In the genomic region with DNA sequence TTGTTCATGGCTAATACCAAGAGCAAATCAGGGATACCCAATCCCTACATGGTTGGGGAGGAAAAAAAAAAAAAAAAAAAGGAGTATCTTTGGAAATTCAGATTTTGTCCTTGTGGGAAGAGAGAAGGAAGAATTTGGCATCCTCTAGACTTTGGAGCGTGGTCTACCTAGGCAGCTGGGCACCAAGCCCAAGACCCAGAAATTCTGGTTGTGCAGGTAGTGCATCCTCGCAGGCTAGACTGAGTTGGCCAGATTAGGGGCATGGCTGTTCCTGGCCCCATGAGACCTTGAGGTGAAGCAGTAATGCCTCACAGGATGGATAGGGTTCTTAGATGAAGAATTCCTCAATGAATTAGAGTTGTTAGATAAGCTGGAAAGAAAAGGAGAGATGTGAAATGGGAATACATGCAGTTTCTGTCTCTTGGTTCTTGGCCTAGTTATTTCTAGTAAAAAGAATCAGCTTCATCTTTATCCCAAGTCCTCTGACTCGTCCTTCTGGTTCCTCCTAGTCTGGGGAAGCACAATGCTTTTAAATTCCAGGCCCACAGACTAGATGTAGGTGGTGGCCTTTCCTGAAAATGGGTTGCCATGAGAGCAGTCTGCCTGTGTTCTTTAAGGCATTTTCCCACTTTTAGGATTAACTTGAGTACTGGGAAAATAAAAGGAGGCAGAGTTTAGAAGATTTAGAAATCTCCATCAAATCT, we compare ENCODE assay signal across 19 cellular contexts.
"Had no signal": no experiment of that assay in that cellular context is flagged by ENCODE, and none has a peak within 500 bp of the region (broad histone marks: within the 10 kb centered on the region; RNA-seq: fewer than 3 reads in every experiment).

No MANE protein-coding gene starts in this region.

- H3K4me2 ChIP-seq: hepatocyte had no signal

- H3K4me3 ChIP-seq: hepatocyte, left lung, right atrium auricular region, upper lobe of right lung had no signal

- H3K4me1 Mint-ChIP-seq: activated CD4-positive, alpha-beta T cell treated with anti-CD3 and anti-CD28 coated beads, Interleukin-2, amount 10 ng/mL, durations not matched to agents 24 days and 14 days; activated naive CD8-positive, alpha-beta T cell treated with anti-CD3 and anti-CD28 coated beads, Interleukin-2, amount 10 ng/mL, durations not matched to agents 7 days and 5 days had no signal

- H3K27ac ChIP-seq: epithelial cell of prostate, hepatocyte, left lung, right atrium auricular region, upper lobe of right lung had no signal

- ATAC-seq: effector memory CD8-positive, alpha-beta T cell; naive thymus-derived CD8-positive, alpha-beta T cell; upper lobe of right lung had no signal

- H3K27me3 ChIP-seq: hepatocyte, left lung, right atrium auricular region, upper lobe of right lung had no signal

- H3K27ac Mint-ChIP-seq: activated CD4-positive, alpha-beta T cell treated with anti-CD3 and anti-CD28 coated beads, Interleukin-2, amount 10 ng/mL, durations not matched to agents 24 days and 14 days; activated naive CD8-positive, alpha-beta T cell treated with anti-CD3 and anti-CD28 coated beads, Interleukin-2, amount 10 ng/mL, durations not matched to agents 7 days and 5 days; activated T-helper 1 cell treated with anti-CD3 and anti-CD28 coated beads, Interleukin-12 subunit alpha, Interleukin-12 subunit beta, Interleukin-2, Interleukin-4 antibody, amounts not matched to agents 30 ng/mL and 10 ng/mL and 1 ng/mL, durations not matched to agents 14 hours and 24 hours and 36 hours; effector memory CD8-positive, alpha-beta T cell; naive thymus-derived CD8-positive, alpha-beta T cell; T-helper 2 cell treated with Interferon-gamma antibody and Interleukin-4, amounts not matched to agents 5 μg/mL and 100 μg/mL, for 36 hours had no signal

- H3K36me3 Mint-ChIP-seq: activated naive CD8-positive, alpha-beta T cell treated with anti-CD3 and anti-CD28 coated beads, Interleukin-2, amount 10 ng/mL, durations not matched to agents 7 days and 5 days; naive thymus-derived CD8-positive, alpha-beta T cell had no signal

- DNase-seq: activated CD4-positive, alpha-beta T cell treated with anti-CD3 and anti-CD28 coated beads, Interleukin-2, amount 10 ng/mL, durations not matched to agents 24 days and 14 days; activated CD4-positive, CD25-positive, alpha-beta regulatory T cell; activated naive CD8-positive, alpha-beta T cell treated with anti-CD3 and anti-CD28 coated beads, Interleukin-2, amount 10 ng/mL, durations not matched to agents 7 days and 5 days; dermis blood vessel endothelial cell; effector memory CD8-positive, alpha-beta T cell; left lung; mesenchymal stem cell; naive thymus-derived CD8-positive, alpha-beta T cell; small intestine; stimulated activated CD4-positive, alpha-beta T cell treated with anti-CD3 and anti-CD28 coated beads, Interleukin-4, amount 100 ng/mL, for 4 hours; stimulated activated CD8-positive, alpha-beta memory T cell treated with anti-CD3 and anti-CD28 coated beads, Interleukin-4, amount 100 ng/mL, for 48 hours; stimulated activated naive CD4-positive, alpha-beta T cell treated with Interleukin-2 at 50 U/mL for 16 hours; SW 1271; upper lobe of right lung had no signal

- H3K4me3 Mint-ChIP-seq: activated CD4-positive, alpha-beta T cell treated with anti-CD3 and anti-CD28 coated beads, Interleukin-2, amount 10 ng/mL, durations not matched to agents 24 days and 14 days; activated naive CD8-positive, alpha-beta T cell treated with anti-CD3 and anti-CD28 coated beads, Interleukin-2, amount 10 ng/mL, durations not matched to agents 7 days and 5 days; activated T-helper 1 cell treated with anti-CD3 and anti-CD28 coated beads, Interleukin-12 subunit alpha, Interleukin-12 subunit beta, Interleukin-2, Interleukin-4 antibody, amounts not matched to agents 30 ng/mL and 10 ng/mL and 1 ng/mL, durations not matched to agents 14 hours and 24 hours and 36 hours; effector memory CD8-positive, alpha-beta T cell; naive thymus-derived CD8-positive, alpha-beta T cell; T-helper 2 cell treated with Interferon-gamma antibody and Interleukin-4, amounts not matched to agents 5 μg/mL and 100 μg/mL, for 36 hours had no signal

- H3K36me3 ChIP-seq: right atrium auricular region had no signal

- H3K9me3 ChIP-seq: left lung, right atrium auricular region, upper lobe of right lung had no signal

- H3K9me3 Mint-ChIP-seq: activated CD4-positive, alpha-beta T cell treated with anti-CD3 and anti-CD28 coated beads, Interleukin-2, amount 10 ng/mL, durations not matched to agents 24 days and 14 days; activated naive CD8-positive, alpha-beta T cell treated with anti-CD3 and anti-CD28 coated beads, Interleukin-2, amount 10 ng/mL, durations not matched to agents 7 days and 5 days; activated T-helper 1 cell treated with anti-CD3 and anti-CD28 coated beads, Interleukin-12 subunit alpha, Interleukin-12 subunit beta, Interleukin-2, Interleukin-4 antibody, amounts not matched to agents 30 ng/mL and 10 ng/mL and 1 ng/mL, durations not matched to agents 14 hours and 24 hours and 36 hours; effector memory CD8-positive, alpha-beta T cell; naive thymus-derived CD8-positive, alpha-beta T cell; T-helper 2 cell treated with Interferon-gamma antibody and Interleukin-4, amounts not matched to agents 5 μg/mL and 100 μg/mL, for 36 hours had no signal

- H3K79me2 ChIP-seq: hepatocyte had no signal

- H2AFZ ChIP-seq: hepatocyte had no signal
